16 cellular contexts compared by ENCODE assay signal in genomic region chr7:117084286-117084685, GRCh38.
DNase-seq lines count a peak whose midpoint lies in the region; ATAC-seq and TF ChIP-seq lines count a peak whose summit lies in the region.
"Had no signal": no experiment of that assay in that cellular context is flagged by ENCODE, and none has a peak within 500 bp of the region (broad histone marks: within the 10 kb centered on the region; RNA-seq: fewer than 3 reads in every experiment).

No MANE protein-coding gene starts in this region.

- no peak overlapping the region for H3K9ac ChIP-seq in BLaER1 treated with 17β-estradiol and CSF1 and Interleukin-3, amounts not matched to agents 10 nM and 100 nM
- no peak overlapping the region for H3K9ac ChIP-seq in Karpas-422 (ENCODE audit: low read length)

- no peak for TF ChIP-seq CTCF in brain (conservative IDR thresholded peaks at IDR 0.05)
- no peak for TF ChIP-seq CTCF in glutamatergic neuron (IDR thresholded peaks at IDR 0.05; ENCODE audit: partially characterized antibody, unreplicated experiment)
- TF ChIP-seq CTCF in body of pancreas (IDR thresholded peaks at IDR 0.05) = no peak

- H3K36me3 Mint-ChIP-seq in brain (peaks cover 8% of the 10 kb centered on the region), glutamatergic neuron (ENCODE audit: unreplicated experiment) (no peaks in the 10 kb centered on the region), immature natural killer cell (no peaks in the 10 kb centered on the region)

- peaks cover 4% of the 10 kb centered on the region for H3K27me3 Mint-ChIP-seq in brain
- no peaks in the 10 kb centered on the region for H3K27me3 Mint-ChIP-seq in glutamatergic neuron (ENCODE audit: unreplicated experiment)
- peaks cover 0 to 1% (median 0%) of the 10 kb centered on the region in 3 donors for H3K27me3 Mint-ChIP-seq in immature natural killer cell (ENCODE audit: low read depth in 3 of 3)

- H3K27ac Mint-ChIP-seq in brain (peak overlapping the region in 3 of 5 experiments; percentile 19 to 34 (median 19)), glutamatergic neuron (ENCODE audit: unreplicated experiment) (peak overlapping the region; percentile 9), immature natural killer cell (no peak overlapping the region)
- H3K27ac Mint-ChIP-seq: H9 had no signal

- peaks cover 36 to 67% (median 52%) of the 10 kb centered on the region in 10 experiments for H3K4me1 ChIP-seq in BLaER1 treated with 17β-estradiol and CSF1 and Interleukin-3, amounts not matched to agents 10 nM and 100 nM
- H3K4me1 ChIP-seq in Karpas-422 (ENCODE audit: low read length) (no peaks in the 10 kb centered on the region), body of pancreas (peaks cover 20% of the 10 kb centered on the region)

- no peaks in the 10 kb centered on the region for H3K9me2 ChIP-seq in Karpas-422 (replicated peaks; ENCODE audit: insufficient read depth, low read length)

- H3K9me3 ChIP-seq in BLaER1 treated with 17β-estradiol and CSF1 and Interleukin-3, amounts not matched to agents 10 nM and 100 nM (replicated peaks in 1 of 11) = no peaks in the 10 kb centered on the region
- no peaks in the 10 kb centered on the region for H3K9me3 ChIP-seq in Karpas-422 (ENCODE audit: low read length)
- H3K9me3 ChIP-seq in body of pancreas = no peaks in the 10 kb centered on the region

- H4K20me1 ChIP-seq in BLaER1 treated with 17β-estradiol and CSF1 and Interleukin-3, amounts not matched to agents 10 nM and 100 nM = no peaks in the 10 kb centered on the region
- peaks cover 6% of the 10 kb centered on the region; the same call in 1 of the 2 replicates for H4K20me1 ChIP-seq in Karpas-422 (ENCODE audit: insufficient read depth, low read depth, low read length)

- intact Hi-C loops in body of pancreas (cut with DNase I) = no loop called here

- no peak overlapping the region for H3K4me3 ChIP-seq in BLaER1 treated with 17β-estradiol and CSF1 and Interleukin-3, amounts not matched to agents 10 nM and 100 nM
- H3K4me3 ChIP-seq in Karpas-422 (ENCODE audit: low read length) (no peak overlapping the region), body of pancreas (no peak overlapping the region)

- no peaks in the 10 kb centered on the region for H3K79me2 ChIP-seq in Karpas-422 (ENCODE audit: low read length)

- peak overlapping the region in 7 of 11 experiments; percentile 2 to 44 (median 25); a peak in 5 of 22 replicates for H3K4me2 ChIP-seq in BLaER1 treated with 17β-estradiol and CSF1 and Interleukin-3, amounts not matched to agents 10 nM and 100 nM
- no peak overlapping the region for H3K4me2 ChIP-seq in Karpas-422 (ENCODE audit: low read depth, low read length, poor library complexity, severe bottlenecking)

- no peak overlapping the region for H2AFZ ChIP-seq in Karpas-422 (ENCODE audit: low read length)

- H3K4me3 Mint-ChIP-seq in brain = peak overlapping the region in 1 of 5 experiments; percentile 3
- H3K4me3 Mint-ChIP-seq in glutamatergic neuron (ENCODE audit: unreplicated experiment) = no peak overlapping the region
- no peak overlapping the region for H3K4me3 Mint-ChIP-seq in immature natural killer cell
- H3K4me3 Mint-ChIP-seq: H9 had no signal

- H3K4me1 Mint-ChIP-seq in brain (peaks cover 79% of the 10 kb centered on the region), glutamatergic neuron (ENCODE audit: low read depth, unreplicated experiment) (peaks cover 51% of the 10 kb centered on the region), immature natural killer cell (peaks cover 19 to 25% of the 10 kb centered on the region in 2 donors)

- no peaks in the 10 kb centered on the region for H3K27me3 ChIP-seq in BLaER1 treated with 17β-estradiol and CSF1 and Interleukin-3, amounts not matched to agents 10 nM and 100 nM
- H3K27me3 ChIP-seq in Karpas-422 (ENCODE audit: low read length) (no peaks in the 10 kb centered on the region), body of pancreas (no peaks in the 10 kb centered on the region)

- no peak for TF ChIP-seq POLR2A in body of pancreas (IDR thresholded peaks at IDR 0.05)

- WGBS in body of pancreas, 2 donors = 75 to 84% methylated on average over 1 of the region's 1 CpG

- H3K36me3 ChIP-seq in BLaER1 treated with 17β-estradiol and CSF1 and Interleukin-3, amounts not matched to agents 10 nM and 100 nM = no peaks in the 10 kb centered on the region
- no peaks in the 10 kb centered on the region for H3K36me3 ChIP-seq in Karpas-422 (ENCODE audit: insufficient read depth, low read length)
- no peaks in the 10 kb centered on the region for H3K36me3 ChIP-seq in body of pancreas (replicated peaks in 1 of 2; ENCODE audit: insufficient read depth in 1 of 2, low read depth in 2 of 2)

- H3K9me3 Mint-ChIP-seq in brain = no peaks in the 10 kb centered on the region
- no peaks in the 10 kb centered on the region for H3K9me3 Mint-ChIP-seq in glutamatergic neuron (ENCODE audit: unreplicated experiment)
- no peaks in the 10 kb centered on the region for H3K9me3 Mint-ChIP-seq in immature natural killer cell
- H3K9me3 Mint-ChIP-seq: H9 had no signal

- peak; percentile 4 for DNase-seq in Karpas-422
- DNase-seq in glutamatergic neuron = no peak
- no peak for DNase-seq in body of pancreas
- DNase-seq in NCI-H2227 treated with DMSO at 0.1 percent for 48 hours (lab: John Stamatoyannopoulos, UW) = no peak
- DNase-seq in immature natural killer cell = no peak
- DNase-seq: EL; H9; MV-4-11; NCI-H2029 treated with DMSO at 0.1 percent for 48 hours; NCI-H526; NK-92 treated with Interleukin-12 subunit alpha and Interleukin-12 subunit beta, amount 100 ng/mL, for 24 hours; SIG-M5 had no signal

- no peak overlapping the region for H3K27ac ChIP-seq in BLaER1 treated with 17β-estradiol and CSF1 and Interleukin-3, amounts not matched to agents 10 nM and 100 nM
- H3K27ac ChIP-seq in Karpas-422 (ENCODE audit: low read length) (no peak overlapping the region), body of pancreas (no peak overlapping the region)
- H3K27ac ChIP-seq: C4-2B had no signal

- ATAC-seq in SK-N-SH treated with all-trans-retinoic acid at 6 μM for 48 hours = no peak; the same call in 2 of the 3 replicates
- no peak for ATAC-seq in body of pancreas

TF ChIP-seq in SK-N-SH treated with all-trans-retinoic acid at 6 μM for 48 hours, 23 proteins besides CTCF, POLR2A, EP300 and RAD21 (continues in another document):
- TF ChIP-seq, protein P1, sequence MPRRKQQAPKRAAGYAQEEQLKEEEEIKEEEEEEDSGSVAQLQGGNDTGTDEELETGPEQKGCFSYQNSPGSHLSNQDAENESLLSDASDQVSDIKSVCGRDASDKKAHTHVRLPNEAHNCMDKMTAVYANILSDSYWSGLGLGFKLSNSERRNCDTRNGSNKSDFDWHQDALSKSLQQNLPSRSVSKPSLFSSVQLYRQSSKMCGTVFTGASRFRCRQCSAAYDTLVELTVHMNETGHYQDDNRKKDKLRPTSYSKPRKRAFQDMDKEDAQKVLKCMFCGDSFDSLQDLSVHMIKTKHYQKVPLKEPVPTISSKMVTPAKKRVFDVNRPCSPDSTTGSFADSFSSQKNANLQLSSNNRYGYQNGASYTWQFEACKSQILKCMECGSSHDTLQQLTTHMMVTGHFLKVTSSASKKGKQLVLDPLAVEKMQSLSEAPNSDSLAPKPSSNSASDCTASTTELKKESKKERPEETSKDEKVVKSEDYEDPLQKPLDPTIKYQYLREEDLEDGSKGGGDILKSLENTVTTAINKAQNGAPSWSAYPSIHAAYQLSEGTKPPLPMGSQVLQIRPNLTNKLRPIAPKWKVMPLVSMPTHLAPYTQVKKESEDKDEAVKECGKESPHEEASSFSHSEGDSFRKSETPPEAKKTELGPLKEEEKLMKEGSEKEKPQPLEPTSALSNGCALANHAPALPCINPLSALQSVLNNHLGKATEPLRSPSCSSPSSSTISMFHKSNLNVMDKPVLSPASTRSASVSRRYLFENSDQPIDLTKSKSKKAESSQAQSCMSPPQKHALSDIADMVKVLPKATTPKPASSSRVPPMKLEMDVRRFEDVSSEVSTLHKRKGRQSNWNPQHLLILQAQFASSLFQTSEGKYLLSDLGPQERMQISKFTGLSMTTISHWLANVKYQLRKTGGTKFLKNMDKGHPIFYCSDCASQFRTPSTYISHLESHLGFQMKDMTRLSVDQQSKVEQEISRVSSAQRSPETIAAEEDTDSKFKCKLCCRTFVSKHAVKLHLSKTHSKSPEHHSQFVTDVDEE (CRISPR knock-in tag; IDR thresholded peaks at IDR 0.05) = no peak
- TF ChIP-seq, protein P2, sequence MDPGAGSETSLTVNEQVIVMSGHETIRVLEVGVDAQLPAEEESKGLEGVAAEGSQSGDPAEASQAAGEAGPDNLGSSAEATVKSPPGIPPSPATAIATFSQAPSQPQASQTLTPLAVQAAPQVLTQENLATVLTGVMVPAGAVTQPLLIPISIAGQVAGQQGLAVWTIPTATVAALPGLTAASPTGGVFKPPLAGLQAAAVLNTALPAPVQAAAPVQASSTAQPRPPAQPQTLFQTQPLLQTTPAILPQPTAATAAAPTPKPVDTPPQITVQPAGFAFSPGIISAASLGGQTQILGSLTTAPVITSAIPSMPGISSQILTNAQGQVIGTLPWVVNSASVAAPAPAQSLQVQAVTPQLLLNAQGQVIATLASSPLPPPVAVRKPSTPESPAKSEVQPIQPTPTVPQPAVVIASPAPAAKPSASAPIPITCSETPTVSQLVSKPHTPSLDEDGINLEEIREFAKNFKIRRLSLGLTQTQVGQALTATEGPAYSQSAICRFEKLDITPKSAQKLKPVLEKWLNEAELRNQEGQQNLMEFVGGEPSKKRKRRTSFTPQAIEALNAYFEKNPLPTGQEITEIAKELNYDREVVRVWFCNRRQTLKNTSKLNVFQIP (CRISPR knock-in tag; IDR thresholded peaks at IDR 0.05; ENCODE audit: borderline replicate concordance, low read depth) = no peak
- no peak for TF ChIP-seq SNAI2 (CRISPR knock-in tag; IDR thresholded peaks at IDR 0.05)
- TF ChIP-seq GLIS3 (CRISPR knock-in tag; IDR thresholded peaks at IDR 0.05) = no peak
- no peak for TF ChIP-seq OSR1 (CRISPR knock-in tag; IDR thresholded peaks at IDR 0.05)
- no peak for TF ChIP-seq BACH2 (CRISPR knock-in tag; IDR thresholded peaks at IDR 0.05; ENCODE audit: borderline replicate concordance)
- TF ChIP-seq ESRRG (CRISPR knock-in tag; IDR thresholded peaks at IDR 0.05) = no peak
- TF ChIP-seq ISL1 (CRISPR knock-in tag; IDR thresholded peaks at IDR 0.05) = no peak

Comparison
In these comparisons a context has a peak if more than half of its experiments do, and no peak if none do; other contexts are left out.
1. H3K27ac Mint-ChIP-seq: peak in brain (3 of 5) and glutamatergic neuron (single experiment); none in immature natural killer cell (0 of 6).